ENCODE assay signal across 15 cellular contexts in the genomic region with DNA sequence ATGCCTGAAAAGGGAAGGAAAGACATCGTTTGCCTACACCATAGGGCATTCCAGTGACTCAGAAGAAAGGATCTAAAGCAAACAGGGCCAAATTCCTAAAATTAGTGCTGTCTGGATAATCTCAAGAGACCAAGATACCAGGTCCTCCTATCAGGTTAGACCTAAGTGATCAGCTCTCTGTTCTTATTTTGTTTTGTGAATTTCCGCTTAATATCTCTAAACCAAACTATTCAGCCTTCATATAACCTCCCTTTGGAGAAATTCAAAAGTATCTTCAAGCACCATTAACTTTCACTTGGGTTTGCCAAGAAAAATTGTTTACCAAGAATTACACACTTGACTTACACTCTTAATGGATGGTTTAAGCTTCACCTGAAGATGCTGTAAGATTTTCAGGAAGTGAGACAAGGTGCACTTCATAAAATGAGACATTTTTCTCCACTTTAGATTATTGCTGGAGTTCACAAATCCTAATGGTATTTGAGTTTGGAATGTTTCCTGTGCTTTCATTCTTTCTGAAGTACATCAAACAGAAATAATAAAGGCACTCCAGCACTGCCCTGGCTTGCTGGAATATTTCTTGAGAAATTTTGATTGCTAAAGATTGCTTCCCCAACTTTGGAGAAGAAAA.
A peak's percentile ranks its signal among the peaks of the same experiment; 100 is the strongest.
DNase-seq lines count a peak whose midpoint lies in the region; ATAC-seq and TF ChIP-seq lines count a peak whose summit lies in the region.
"Had no signal": no experiment of that assay in that cellular context is flagged by ENCODE, and none has a peak within 500 bp of the region (broad histone marks: within the 10 kb centered on the region; RNA-seq: fewer than 3 reads in every experiment).

No MANE protein-coding gene starts in this region.

- peak overlapping the region in 1 of 2 experiments; percentile 2; a peak in 1 of 4 replicates for H3K27ac ChIP-seq in SK-N-SH (ENCODE audit: low read depth in 2 of 2, low read length in 1 of 2)
- no peak overlapping the region for H3K27ac ChIP-seq in esophagus muscularis mucosa (replicated peaks in 1 of 4)
- H3K27ac ChIP-seq: BLaER1 had no signal

- 43% methylated on average over 2 of the region's 2 CpGs for WGBS in SK-N-SH (ENCODE audit: low lambda C conversion rate)
- WGBS in esophagus muscularis mucosa = 78% methylated on average over 2 of the region's 2 CpGs

- intact Hi-C loops in esophagus muscularis mucosa (cut with DNase I) = no loop called here

- no peak overlapping the region for H3K9ac ChIP-seq in SK-N-SH
- no peak overlapping the region for H3K9ac ChIP-seq in skeletal muscle satellite cell (ENCODE audit: low read depth, low read length)
- H3K9ac ChIP-seq: BLaER1 had no signal

- H3K27me3 ChIP-seq in SK-N-SH (ENCODE audit: insufficient read depth) (no peaks in the 10 kb centered on the region), skeletal muscle satellite cell (ENCODE audit: control insufficient read depth, insufficient read depth, low read length) (no peaks in the 10 kb centered on the region), esophagus muscularis mucosa (no peaks in the 10 kb centered on the region)
- H3K27me3 ChIP-seq: BLaER1 had no signal

- no peak for TF ChIP-seq CTCF in SK-N-SH (IDR thresholded peaks at IDR 0.05)
- no peak for TF ChIP-seq CTCF in fibroblast of the aortic adventitia (IDR thresholded peaks at IDR 0.05; ENCODE audit: insufficient read depth, low read length)
- no peak for TF ChIP-seq CTCF in esophagus muscularis mucosa (IDR thresholded peaks at IDR 0.05)

- no peaks in the 10 kb centered on the region for H3F3A ChIP-seq in SK-N-SH (replicated peaks; ENCODE audit: insufficient read depth)

- H3K4me2 ChIP-seq in SK-N-SH = peak overlapping the region; percentile 20
- peak overlapping the region; percentile 9 for H3K4me2 ChIP-seq in skeletal muscle satellite cell (ENCODE audit: low read length)
- H3K4me2 ChIP-seq: BLaER1 had no signal

- POLR2A ChIA-PET in SK-N-SH (lab: Yijun Ruan, JAX) = no interaction called here

- ATAC-seq in HG02759 (IDR thresholded peaks at IDR 0.05; ENCODE audit: unreplicated experiment) = no peak
- ATAC-seq: activated CD4-positive, CD25-positive, alpha-beta regulatory T cell treated with anti-CD3 and anti-CD28 coated beads, Interleukin-2, amount 50 U/mL, for 24 hours had no signal

- TF ChIP-seq RAD21 in SK-N-SH (IDR thresholded peaks at IDR 0.05; ENCODE audit: low read length) = no peak

- no peaks in the 10 kb centered on the region for H4K20me1 ChIP-seq in SK-N-SH (ENCODE audit: insufficient read depth)
- H4K20me1 ChIP-seq: BLaER1 had no signal

- CTCF ChIA-PET in SK-N-SH (lab: Yijun Ruan, JAX) = interaction anchor here (0.8 to 1.5 kb wide), 4 partner anchors 142 to 325 kb away, joined by 3 to 4 read pairs (median 3); no protein-coding TSS in a partner anchor

- H3K4me3 ChIP-seq in SK-N-SH (ENCODE audit: low read depth in 2 of 2, low read length in 1 of 2) (no peak overlapping the region), fibroblast of the aortic adventitia (ENCODE audit: low read depth, low read length) (no peak overlapping the region), skeletal muscle satellite cell (ENCODE audit: low read length) (no peak overlapping the region), esophagus muscularis mucosa (no peak overlapping the region)
- H3K4me3 ChIP-seq: BLaER1 had no signal

- H3K9me3 ChIP-seq in SK-N-SH (no peaks in the 10 kb centered on the region), skeletal muscle satellite cell (replicated peaks; ENCODE audit: low read length) (no peaks in the 10 kb centered on the region), esophagus muscularis mucosa (no peaks in the 10 kb centered on the region)
- H3K9me3 ChIP-seq: BLaER1 had no signal

- no peak for TF ChIP-seq POLR2A in esophagus muscularis mucosa (IDR thresholded peaks at IDR 0.05; ENCODE audit: low read depth)

- no peaks in the 10 kb centered on the region for H3K9me2 ChIP-seq in SK-N-SH

- no peaks in the 10 kb centered on the region for H3K79me2 ChIP-seq in SK-N-SH (ENCODE audit: insufficient read depth)

- H3K4me1 ChIP-seq in SK-N-SH (ENCODE audit: control insufficient read depth in 1 of 2, insufficient read depth in 2 of 2, low read depth in 1 of 2, low read length in 1 of 2) (peaks cover 0 to 2% of the 10 kb centered on the region in 2 experiments; a peak in 2 of 4 replicates), skeletal muscle satellite cell (ENCODE audit: control insufficient read depth, insufficient read depth, low read length) (peaks cover 40% of the 10 kb centered on the region), esophagus muscularis mucosa (peaks cover 17 to 31% (median 20%) of the 10 kb centered on the region in 4 donors)
- H3K4me1 ChIP-seq: BLaER1 had no signal

- no peaks in the 10 kb centered on the region for H3K36me3 ChIP-seq in SK-N-SH (replicated peaks in 1 of 2; ENCODE audit: control insufficient read depth in 1 of 2, insufficient read depth in 2 of 2, low read length in 1 of 2)
- no peaks in the 10 kb centered on the region for H3K36me3 ChIP-seq in skeletal muscle satellite cell (ENCODE audit: insufficient read depth, low read length)
- no peaks in the 10 kb centered on the region for H3K36me3 ChIP-seq in esophagus muscularis mucosa
- H3K36me3 ChIP-seq: BLaER1 had no signal

- TF ChIP-seq EP300 in SK-N-SH (IDR thresholded peaks at IDR 0.05; ENCODE audit: borderline replicate concordance in 1 of 2, low read depth in 1 of 2, low read length in 1 of 2) (peak in 1 of 2 experiments; percentile 23; a peak in 1 of 4 replicates), esophagus muscularis mucosa (IDR thresholded peaks at IDR 0.05) (no peak)

- DNase-seq in GM03348 (ENCODE audit: low spot score) (peak; percentile 10), SK-N-SH (no peak), fibroblast of the aortic adventitia (ENCODE audit: low read depth) (peak; percentile 67), retina (no peak), esophagus muscularis mucosa (ENCODE audit: extremely low spot score) (no peak), NCI-H2227 treated with DMSO at 0.1 percent for 48 hours (lab: John Stamatoyannopoulos, UW) (no peak)
- DNase-seq: activated naive CD8-positive, alpha-beta T cell treated with anti-CD3 and anti-CD28 coated beads, Interleukin-2, amount 10 ng/mL, durations not matched to agents 7 days and 5 days; DND-41; NCI-H1092 treated with DMSO at 0.1 percent for 48 hours; OCI-M1; posterior cingulate gyrus had no signal

- H2AFZ ChIP-seq in SK-N-SH (ENCODE audit: low read depth) = peak overlapping the region; percentile 68; the same call in 1 of the 2 replicates

TF ChIP-seq in SK-N-SH, 30 proteins besides CTCF, POLR2A, EP300 and RAD21:
- TF ChIP-seq MEF2A (IDR thresholded peaks at IDR 0.05; ENCODE audit: borderline replicate concordance, low read depth) (0 out of 2 replicates have a peak, but pooled peaks have one; percentile 25), TCF12 (IDR thresholded peaks at IDR 0.05) (peak; percentile 77), MAX (IDR thresholded peaks at IDR 0.05; ENCODE audit: low read depth) (no peak), NFIC (IDR thresholded peaks at IDR 0.05; ENCODE audit: borderline replicate concordance) (peak; percentile 16; the same call in 1 of the 2 replicates), ZBTB33 (IDR thresholded peaks at IDR 0.05; ENCODE audit: borderline replicate concordance, low read depth) (no peak), MXI1 (IDR thresholded peaks at IDR 0.05; ENCODE audit: low read depth, low read length) (no peak), FOSL2 (IDR thresholded peaks at IDR 0.05; ENCODE audit: borderline replicate concordance, low read depth) (peak; percentile 38; the same call in 1 of the 2 replicates), NRF1 (IDR thresholded peaks at IDR 0.05; ENCODE audit: low read depth, low read length) (no peak), JUND (IDR thresholded peaks at IDR 0.05) (peak; percentile 45; the same call in 1 of the 2 replicates)
- TF ChIP-seq, protein P1, sequence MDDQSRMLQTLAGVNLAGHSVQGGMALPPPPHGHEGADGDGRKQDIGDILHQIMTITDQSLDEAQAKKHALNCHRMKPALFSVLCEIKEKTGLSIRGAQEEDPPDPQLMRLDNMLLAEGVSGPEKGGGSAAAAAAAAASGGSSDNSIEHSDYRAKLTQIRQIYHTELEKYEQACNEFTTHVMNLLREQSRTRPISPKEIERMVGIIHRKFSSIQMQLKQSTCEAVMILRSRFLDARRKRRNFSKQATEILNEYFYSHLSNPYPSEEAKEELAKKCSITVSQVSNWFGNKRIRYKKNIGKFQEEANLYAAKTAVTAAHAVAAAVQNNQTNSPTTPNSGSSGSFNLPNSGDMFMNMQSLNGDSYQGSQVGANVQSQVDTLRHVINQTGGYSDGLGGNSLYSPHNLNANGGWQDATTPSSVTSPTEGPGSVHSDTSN (IDR thresholded peaks at IDR 0.05) = peak; percentile 36

Comparison
In these comparisons a context has a peak if more than half of its experiments do, and no peak if none do; other contexts are left out.
1. DNase-seq: peak in GM03348 (single experiment) and fibroblast of the aortic adventitia (single experiment); none in SK-N-SH (single experiment), retina (single experiment), esophagus muscularis mucosa (single experiment) and NCI-H2227 treated with DMSO at 0.1 percent for 48 hours (single experiment).